In genomic region chr20:41770427-41770826, GRCh38 we compare ENCODE assay signal across 28 cellular contexts.
"Had no signal": no experiment of that assay in that cellular context is flagged by ENCODE, and none has a peak within 500 bp of the region (broad histone marks: within the 10 kb centered on the region; RNA-seq: fewer than 3 reads in every experiment).

No MANE protein-coding gene starts in this region.

- DNase-seq: activated CD4-positive, alpha-beta T cell treated with anti-CD3 and anti-CD28 coated beads for 4 hours; activated CD4-positive, alpha-beta T cell treated with anti-CD3 and anti-CD28 coated beads, Interleukin-2, amount 50 U/mL, for 48 hours; activated CD8-positive, alpha-beta memory T cell treated with anti-CD3 and anti-CD28 coated beads for 24 hours; activated effector memory CD4-positive, alpha-beta T cell treated with anti-CD3 and anti-CD28 coated beads, Interleukin-2, amount 50 U/mL, for 16 hours; activated naive CD4-positive, alpha-beta T cell treated with anti-CD3 and anti-CD28 coated beads for 36 hours; activated naive CD8-positive, alpha-beta T cell treated with anti-CD3 and anti-CD28 coated beads, Interleukin-2, amount 10 ng/mL, durations not matched to agents 7 days and 5 days; activated T-cell treated with anti-CD3 and anti-CD28 coated beads, Interleukin-2, amount 50 U/mL, for 1 hour; cerebellar nuclear complex; dorsolateral prefrontal cortex; effector memory CD4-positive, alpha-beta T cell; erythroblast; heart left ventricle; hypothalamus; left ventricle myocardium superior; mammary epithelial cell; pancreas; psoas muscle; stimulated activated CD4-positive, alpha-beta T cell treated with anti-CD3 and anti-CD28 coated beads, Interleukin-4, amount 100 ng/mL, for 24 hours; trophoblast cell had no signal

- H3K27ac Mint-ChIP-seq: activated naive CD4-positive, alpha-beta T cell treated with anti-CD3 and anti-CD28 coated beads for 36 hours; activated naive CD8-positive, alpha-beta T cell treated with anti-CD3 and anti-CD28 coated beads, Interleukin-2, amount 10 ng/mL, durations not matched to agents 7 days and 5 days; activated T-helper 1 cell treated with anti-CD3 and anti-CD28 coated beads, Interleukin-12 subunit alpha, Interleukin-12 subunit beta, Interleukin-2, Interleukin-4 antibody, amounts not matched to agents 30 ng/mL and 10 ng/mL and 1 ng/mL, durations not matched to agents 14 hours and 24 hours and 36 hours; brain; nephron; stimulated activated effector memory CD8-positive, alpha-beta T cell treated with anti-CD3 and anti-CD28 coated beads, Interleukin-12 subunit alpha, Interleukin-12 subunit beta, amount 100 ng/mL, for 72 hours; stimulated activated naive CD8-positive, alpha-beta T cell treated with anti-CD3 and anti-CD28 coated beads, Interleukin-15, Interleukin-2, amounts not matched to agents 100 ng/mL and 50 ng/mL, for 24 hours had no signal

- H3K36me3 Mint-ChIP-seq: activated naive CD8-positive, alpha-beta T cell treated with anti-CD3 and anti-CD28 coated beads, Interleukin-2, amount 10 ng/mL, durations not matched to agents 7 days and 5 days; brain had no signal

- H3K4me3 Mint-ChIP-seq: activated naive CD4-positive, alpha-beta T cell treated with anti-CD3 and anti-CD28 coated beads for 36 hours; activated naive CD8-positive, alpha-beta T cell treated with anti-CD3 and anti-CD28 coated beads, Interleukin-2, amount 10 ng/mL, durations not matched to agents 7 days and 5 days; activated T-helper 1 cell treated with anti-CD3 and anti-CD28 coated beads, Interleukin-12 subunit alpha, Interleukin-12 subunit beta, Interleukin-2, Interleukin-4 antibody, amounts not matched to agents 30 ng/mL and 10 ng/mL and 1 ng/mL, durations not matched to agents 14 hours and 24 hours and 36 hours; brain; nephron; stimulated activated effector memory CD8-positive, alpha-beta T cell treated with anti-CD3 and anti-CD28 coated beads, Interleukin-12 subunit alpha, Interleukin-12 subunit beta, amount 100 ng/mL, for 72 hours; stimulated activated naive CD8-positive, alpha-beta T cell treated with anti-CD3 and anti-CD28 coated beads, Interleukin-15, Interleukin-2, amounts not matched to agents 100 ng/mL and 50 ng/mL, for 24 hours had no signal

- H3K27ac ChIP-seq: ascending aorta, cardiac muscle cell, coronary artery, dorsolateral prefrontal cortex, heart left ventricle, pancreas, psoas muscle, thoracic aorta had no signal

- H3K4me3 ChIP-seq: ascending aorta, cardiac muscle cell, coronary artery, dorsolateral prefrontal cortex, heart left ventricle, pancreas, psoas muscle, thoracic aorta had no signal

- H3K4me1 ChIP-seq: ascending aorta, heart left ventricle, pancreas, psoas muscle had no signal

- H3K4me1 Mint-ChIP-seq: activated naive CD8-positive, alpha-beta T cell treated with anti-CD3 and anti-CD28 coated beads, Interleukin-2, amount 10 ng/mL, durations not matched to agents 7 days and 5 days; brain; nephron; stimulated activated effector memory CD8-positive, alpha-beta T cell treated with anti-CD3 and anti-CD28 coated beads, Interleukin-12 subunit alpha, Interleukin-12 subunit beta, amount 100 ng/mL, for 72 hours had no signal

- ATAC-seq: heart left ventricle; left ventricle myocardium superior; pancreas; psoas muscle; stimulated activated effector memory CD8-positive, alpha-beta T cell treated with anti-CD3 and anti-CD28 coated beads, Interleukin-12 subunit alpha, Interleukin-12 subunit beta, amount 100 ng/mL, for 72 hours had no signal

- H3K9me3 Mint-ChIP-seq: activated naive CD4-positive, alpha-beta T cell treated with anti-CD3 and anti-CD28 coated beads for 36 hours; activated T-helper 1 cell treated with anti-CD3 and anti-CD28 coated beads, Interleukin-12 subunit alpha, Interleukin-12 subunit beta, Interleukin-2, Interleukin-4 antibody, amounts not matched to agents 30 ng/mL and 10 ng/mL and 1 ng/mL, durations not matched to agents 14 hours and 24 hours and 36 hours; stimulated activated naive CD8-positive, alpha-beta T cell treated with anti-CD3 and anti-CD28 coated beads, Interleukin-15, Interleukin-2, amounts not matched to agents 100 ng/mL and 50 ng/mL, for 24 hours had no signal

- H3K36me3 ChIP-seq: ascending aorta, cardiac muscle cell, heart left ventricle, pancreas, thoracic aorta had no signal

- H3K9me3 ChIP-seq: ascending aorta, heart left ventricle, pancreas, psoas muscle, thoracic aorta had no signal

- H3K27me3 ChIP-seq: ascending aorta, cardiac muscle cell, pancreas had no signal
